In the genomic region with DNA sequence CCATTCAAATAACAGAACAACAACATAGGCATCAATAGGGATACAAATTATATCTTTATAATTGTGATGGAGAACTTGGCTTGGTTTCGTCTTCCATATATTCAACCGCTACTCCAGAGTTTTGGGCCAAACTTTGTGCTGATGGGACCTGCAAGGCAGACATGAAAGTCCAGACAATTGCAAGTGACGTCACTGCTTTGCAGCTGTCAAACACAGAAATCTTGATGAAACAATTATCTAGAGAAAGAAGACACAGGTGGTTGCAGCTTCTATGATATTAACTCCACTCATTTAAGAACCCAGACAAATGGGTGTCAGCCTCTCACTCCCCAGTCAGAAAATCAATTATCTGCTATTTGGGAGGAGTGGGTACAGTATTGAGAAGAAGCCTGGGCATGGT, we compare ENCODE assay signal across 34 cellular contexts.
"Had no signal": no experiment of that assay in that cellular context is flagged by ENCODE, and none has a peak within 500 bp of the region (broad histone marks: within the 10 kb centered on the region; RNA-seq: fewer than 3 reads in every experiment).

No MANE protein-coding gene starts in this region.

- DNase-seq: Karpas-422, Kasumi-1, MG63, MM.1S, MV-4-11, NCI-H1048, NCI-H1092, NCI-H1092 treated with DMSO at 0.1 percent for 48 hours, NCI-H1105, NCI-H1105 treated with DMSO at 0.1 percent for 48 hours, NCI-H1417, NCI-H1417 treated with DMSO at 0.1 percent for 48 hours, NCI-H1436, NCI-H1436 treated with DMSO at 0.1 percent for 48 hours, NCI-H146, NCI-H1694, NCI-H1694 treated with DMSO at 0.1 percent for 48 hours, NCI-H187, NCI-H187 treated with DMSO at 0.1 percent for 48 hours, NCI-H1930, NCI-H2029, NCI-H2029 treated with DMSO at 0.1 percent for 48 hours, NCI-H2081, NCI-H2081 treated with DMSO at 0.1 percent for 48 hours, NCI-H2107, NCI-H2171, NCI-H2171 treated with DMSO at 0.1 percent for 48 hours, NCI-H2227 treated with DMSO at 0.1 percent for 48 hours, NCI-H226, NCI-H345, NCI-H446, NCI-H446 treated with DMSO at 0.1 percent for 48 hours, NCI-H510A, NCI-H510A treated with DMSO at 0.1 percent for 48 hours had no signal

- H3K36me3 ChIP-seq: MG63 had no signal

- H3K4me3 ChIP-seq: MG63 had no signal

- H3K27me3 ChIP-seq: MG63 had no signal

- H3K9me3 ChIP-seq: MG63 had no signal
